13 cellular contexts compared by ENCODE assay signal in the genomic region with DNA sequence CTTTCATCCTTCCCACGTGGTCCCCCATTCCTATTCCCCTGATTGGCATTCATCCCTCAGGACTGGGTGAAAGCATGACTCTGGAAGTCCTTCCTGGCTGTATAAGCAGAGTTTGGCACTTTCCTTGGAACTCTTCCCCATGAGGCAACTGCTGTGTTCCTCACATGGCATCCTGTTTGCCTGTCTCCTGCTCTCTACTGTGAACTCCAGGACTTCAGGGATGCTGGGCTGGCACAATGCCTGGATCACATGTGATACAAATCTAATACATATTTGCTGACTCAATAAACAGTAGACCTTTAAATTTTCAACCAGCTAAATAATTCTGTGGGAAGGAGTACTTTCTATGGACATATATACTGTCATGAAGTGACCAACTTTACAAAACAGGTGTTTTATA. TPM values are rescaled to one million over a fixed set of nuclear protein-coding genes. Genes with fewer than 3 reads are reported as not detected.
DNase-seq lines count a peak whose midpoint lies in the region; ATAC-seq, FAIRE-seq and TF ChIP-seq lines count a peak whose summit lies in the region.
"Had no signal": no experiment of that assay in that cellular context is flagged by ENCODE, and none has a peak within 500 bp of the region (broad histone marks: within the 10 kb centered on the region; RNA-seq: fewer than 3 reads in every experiment).

No MANE protein-coding gene starts in this region.

- no peak for FAIRE-seq in frontal cortex (lab: Jason Lieb, UNC)
- FAIRE-seq: islet of Langerhans had no signal

- WGBS in gastroesophageal sphincter (ENCODE audit: low coverage in 1 of 2), 2 donors = 70% methylated on average over 1 of the region's 1 CpG; no CpG with 5 or more reads in 1 of the 2 donors

- TF ChIP-seq EP300 in gastroesophageal sphincter (IDR thresholded peaks at IDR 0.05) = no peak

- no peak for TF ChIP-seq POLR2A in gastroesophageal sphincter (IDR thresholded peaks at IDR 0.05)

- no peaks in the 10 kb centered on the region for H3K9me3 ChIP-seq in gastroesophageal sphincter
- H3K9me3 ChIP-seq: breast epithelium, right atrium auricular region had no signal

- no peak for TF ChIP-seq CTCF in fibroblast of villous mesenchyme (IDR thresholded peaks at IDR 0.05; ENCODE audit: insufficient read depth, low read depth, low read length)
- TF ChIP-seq CTCF in gastroesophageal sphincter (IDR thresholded peaks at IDR 0.05) = no peak

- H3K27ac ChIP-seq in gastroesophageal sphincter = no peak overlapping the region
- H3K27ac ChIP-seq: breast epithelium, right atrium auricular region had no signal

- DNase-seq in HS-27A (ENCODE audit: low read depth) (peak; percentile 24), amniotic epithelial cell (ENCODE audit: low read depth) (peak; percentile 63), fibroblast of villous mesenchyme (ENCODE audit: low read depth) (peak; percentile 71), smooth muscle cell of the brain vasculature (ENCODE audit: low read depth, low spot score) (peak; percentile 64), mesenteric fat pad (ENCODE audit: low spot score) (no peak), frontal cortex (ENCODE audit: low spot score in 2 of 2) (no peak)
- DNase-seq: activated CD4-positive, alpha-beta T cell treated with anti-CD3 and anti-CD28 coated beads, Interleukin-2, amount 10 ng/mL, durations not matched to agents 24 days and 14 days; H7; NCI-H2081 treated with DMSO at 0.1 percent for 48 hours had no signal

- peaks cover 2 to 78% of the 10 kb centered on the region in 2 donors for H3K36me3 ChIP-seq in gastroesophageal sphincter
- H3K36me3 ChIP-seq: breast epithelium had no signal

- no peaks in the 10 kb centered on the region for H3K27me3 ChIP-seq in gastroesophageal sphincter
- H3K27me3 ChIP-seq: breast epithelium, right atrium auricular region had no signal

- H3K4me3 ChIP-seq in fibroblast of villous mesenchyme (ENCODE audit: low read depth, low read length) (no peak overlapping the region), gastroesophageal sphincter (no peak overlapping the region)
- H3K4me3 ChIP-seq: breast epithelium, right atrium auricular region had no signal

- no peak for ATAC-seq in gastroesophageal sphincter

- peaks cover 3 to 27% (median 4%) of the 10 kb centered on the region in 3 donors for H3K4me1 ChIP-seq in gastroesophageal sphincter
- H3K4me1 ChIP-seq: breast epithelium, right atrium auricular region had no signal

RNA-seq across cellular contexts. Expression of gene EDEM3, which starts 46.8 kb away (rescaled TPM):
- total RNA-seq in fibroblast of villous mesenchyme = 41.9 and 57.9 TPM in 2 replicates
- total RNA-seq in mesenteric fat pad = 39.7 TPM
- 10 to 100 TPM; 22.8 to 34.7 (median 31.3) TPM for total RNA-seq in gastroesophageal sphincter
- total RNA-seq in frontal cortex = 93.3 TPM

Comparison
In these comparisons a context has a peak if more than half of its experiments do, and no peak if none do; other contexts are left out.
1. DNase-seq: peak in HS-27A (single experiment), amniotic epithelial cell (single experiment), fibroblast of villous mesenchyme (single experiment) and smooth muscle cell of the brain vasculature (single experiment); none in mesenteric fat pad (single experiment) and frontal cortex (0 of 2).